ENCODE assay signal across 17 cellular contexts in genomic region chr5:119388619-119389190, GRCh38. TPM values are rescaled to one million over a fixed set of nuclear protein-coding genes. Genes with fewer than 3 reads are reported as not detected.
DNase-seq lines count a peak whose midpoint lies in the region; ATAC-seq and TF ChIP-seq lines count a peak whose summit lies in the region.
"Had no signal": no experiment of that assay in that cellular context is flagged by ENCODE, and none has a peak within 500 bp of the region (broad histone marks: within the 10 kb centered on the region; RNA-seq: fewer than 3 reads in every experiment).

No MANE protein-coding gene starts in this region.

- peak overlapping the region in 1 of 2 experiments; percentile 64; a peak in 1 of 4 replicates for H3K27ac ChIP-seq in SK-N-SH (ENCODE audit: low read depth in 2 of 2, low read length in 1 of 2)
- H3K27ac ChIP-seq in OCI-LY7 (ENCODE audit: low read depth, low read length, poor library complexity, severe bottlenecking) = peak overlapping the region; percentile 67
- H3K27ac ChIP-seq in smooth muscle cell (ENCODE audit: low read depth) = peak overlapping the region; percentile 72
- H3K27ac ChIP-seq: KMS-11, SJSA1 had no signal

- H3K9me3 Mint-ChIP-seq in effector memory CD8-positive, alpha-beta T cell = no peaks in the 10 kb centered on the region

- H4K20me1 ChIP-seq in SK-N-SH (ENCODE audit: insufficient read depth) (no peaks in the 10 kb centered on the region), OCI-LY7 (ENCODE audit: insufficient read depth, low read length) (no peaks in the 10 kb centered on the region), smooth muscle cell (ENCODE audit: low read depth) (peaks cover 79% of the 10 kb centered on the region)

- H3K4me1 Mint-ChIP-seq in effector memory CD8-positive, alpha-beta T cell (ENCODE audit: low read depth in 2 of 2) = peaks cover 58 to 67% of the 10 kb centered on the region in 2 donors

- no peak overlapping the region for H3K9ac ChIP-seq in SK-N-SH
- H3K9ac ChIP-seq in smooth muscle cell (ENCODE audit: low read depth) = no peak overlapping the region
- H3K9ac ChIP-seq: KMS-11 had no signal

- TF ChIP-seq CTCF in SK-N-SH (IDR thresholded peaks at IDR 0.05) = no peak
- TF ChIP-seq CTCF in OCI-LY7 (conservative IDR thresholded peaks at IDR 0.05; ENCODE audit: low read length) = no peak
- TF ChIP-seq CTCF in smooth muscle cell (IDR thresholded peaks at IDR 0.05; ENCODE audit: borderline replicate concordance, insufficient read depth, poor library complexity, severe bottlenecking) = no peak

- no peaks in the 10 kb centered on the region for H3K27me3 ChIP-seq in SK-N-SH (ENCODE audit: insufficient read depth)
- H3K27me3 ChIP-seq in smooth muscle cell (ENCODE audit: low read depth) = no peaks in the 10 kb centered on the region
- H3K27me3 ChIP-seq: SJSA1, suprapubic skin had no signal

- CTCF ChIA-PET in SK-N-SH (lab: Yijun Ruan, JAX) (interaction anchor here (1.6 kb wide), 1 partner anchor 23 kb away, joined by 9 read pairs; no protein-coding TSS in a partner anchor), OCI-LY7 (lab: Charles Lee; ENCODE audit: unreplicated experiment) (no interaction called here)

- H3K27me3 Mint-ChIP-seq in effector memory CD8-positive, alpha-beta T cell = no peaks in the 10 kb centered on the region

- no peak for TF ChIP-seq EP300 in SK-N-SH (IDR thresholded peaks at IDR 0.05; ENCODE audit: borderline replicate concordance in 1 of 2, low read depth in 1 of 2, low read length in 1 of 2)

- H3K4me3 ChIP-seq in SK-N-SH (ENCODE audit: low read depth in 2 of 2, low read length in 1 of 2) (no peak overlapping the region), OCI-LY7 (ENCODE audit: low read depth, low read length, poor library complexity, severe bottlenecking) (no peak overlapping the region), smooth muscle cell (no peak overlapping the region)
- H3K4me3 ChIP-seq: SJSA1, suprapubic skin had no signal

- TF ChIP-seq RAD21 in SK-N-SH (IDR thresholded peaks at IDR 0.05; ENCODE audit: low read length) = no peak

- H3F3A ChIP-seq in SK-N-SH (replicated peaks; ENCODE audit: insufficient read depth) = peaks cover 32% of the 10 kb centered on the region
- peaks cover 25% of the 10 kb centered on the region for H3F3A ChIP-seq in smooth muscle cell (ENCODE audit: low read depth)

- peaks cover 13 to 29% of the 10 kb centered on the region in 2 experiments for H3K4me1 ChIP-seq in SK-N-SH (ENCODE audit: control insufficient read depth in 1 of 2, insufficient read depth in 2 of 2, low read depth in 1 of 2, low read length in 1 of 2)
- H3K4me1 ChIP-seq in OCI-LY7 (ENCODE audit: insufficient read depth, low read length, poor library complexity, severe bottlenecking) = peaks cover 87% of the 10 kb centered on the region
- H3K4me1 ChIP-seq in smooth muscle cell (ENCODE audit: low read depth) = peaks cover 27% of the 10 kb centered on the region

- H2AFZ ChIP-seq in SK-N-SH (ENCODE audit: low read depth) (no peak overlapping the region), OCI-LY7 (ENCODE audit: low read length) (no peak overlapping the region), smooth muscle cell (ENCODE audit: low read depth) (no peak overlapping the region)

- no TSS peak for BruUV-seq in OCI-LY7 (replicated peaks; lab: Mats Ljungman, UMichigan)

- H3K27ac Mint-ChIP-seq in effector memory CD8-positive, alpha-beta T cell = peak overlapping the region; percentile 23 to 62

- POLR2A ChIA-PET in SK-N-SH (lab: Yijun Ruan, JAX) (no interaction called here), OCI-LY7 (lab: Charles Lee) (interaction anchor here (0.6 to 1.9 kb wide), 6 partner anchors 8 to 419 kb away, joined by 3 to 11 read pairs (median 4); no protein-coding TSS in a partner anchor)

- no peak overlapping the region for H3K4me3 Mint-ChIP-seq in effector memory CD8-positive, alpha-beta T cell

- H3K9me3 ChIP-seq in SK-N-SH (no peaks in the 10 kb centered on the region), OCI-LY7 (ENCODE audit: low read length) (no peaks in the 10 kb centered on the region), smooth muscle cell (replicated peaks; ENCODE audit: low read depth) (no peaks in the 10 kb centered on the region)
- H3K9me3 ChIP-seq: SJSA1, suprapubic skin had no signal

- 96% methylated on average over 5 of the region's 5 CpGs for WGBS in SK-N-SH (ENCODE audit: low lambda C conversion rate)
- WGBS in smooth muscle cell (ENCODE audit: low lambda C conversion rate) = 94% methylated on average over 5 of the region's 5 CpGs

- DNase-seq in SK-N-SH (no peak), OCI-LY7 (ENCODE audit: low spot score) (no peak), smooth muscle cell (lab: John Stamatoyannopoulos, UW; ENCODE audit: unreplicated experiment) (no peak), NK-92 (lab: John Stamatoyannopoulos, UW; ENCODE audit: unreplicated experiment) (no peak), NCI-H146 treated with DMSO at 0.1 percent for 48 hours (lab: John Stamatoyannopoulos, UW; ENCODE audit: unreplicated experiment) (no peak)
- DNase-seq in effector memory CD8-positive, alpha-beta T cell = no peak
- DNase-seq: 8988T; activated CD4-positive, alpha-beta T cell treated with anti-CD3 and anti-CD28 coated beads, Interleukin-2, amount 50 U/mL, for 4 hours; effector CD4-positive, alpha-beta T cell; NCI-H187 treated with DMSO at 0.1 percent for 48 hours; NK-92 treated with Interleukin-12 subunit alpha and Interleukin-12 subunit beta, amount 100 ng/mL, for 24 hours; retina had no signal

- no peaks in the 10 kb centered on the region for H3K9me2 ChIP-seq in SK-N-SH
- no peaks in the 10 kb centered on the region for H3K9me2 ChIP-seq in OCI-LY7 (ENCODE audit: insufficient read depth, low read length)

- H3K36me3 ChIP-seq in SK-N-SH (replicated peaks in 1 of 2; ENCODE audit: control insufficient read depth in 1 of 2, insufficient read depth in 2 of 2, low read length in 1 of 2) = no peaks in the 10 kb centered on the region
- H3K36me3 ChIP-seq in OCI-LY7 (ENCODE audit: insufficient read depth, low read length) = peaks cover 21% of the 10 kb centered on the region
- H3K36me3 ChIP-seq in smooth muscle cell (ENCODE audit: low read depth) = no peaks in the 10 kb centered on the region
- H3K36me3 ChIP-seq: suprapubic skin had no signal

- intact Hi-C loops in OCI-LY7 (cut with micrococcal nuclease; ENCODE audit: unreplicated experiment) = no loop called here

- no peak for ATAC-seq in SK-N-SH treated with all-trans-retinoic acid at 6 μM for 48 hours
- ATAC-seq in effector memory CD8-positive, alpha-beta T cell (replicated peaks) = no peak
- ATAC-seq in GM19463 (IDR thresholded peaks at IDR 0.05; ENCODE audit: unreplicated experiment) = no peak

- peaks cover 42% of the 10 kb centered on the region for H3K36me3 Mint-ChIP-seq in effector memory CD8-positive, alpha-beta T cell (ENCODE audit: insufficient read depth)

- H3K4me2 ChIP-seq in SK-N-SH = peak overlapping the region; percentile 63; the same call in 1 of the 2 replicates
- peak overlapping the region; percentile 62 for H3K4me2 ChIP-seq in OCI-LY7 (ENCODE audit: low read length)
- H3K4me2 ChIP-seq in smooth muscle cell = peak overlapping the region; percentile 79
- H3K4me2 ChIP-seq: KMS-11 had no signal

- peaks cover 25% of the 10 kb centered on the region for H3K79me2 ChIP-seq in SK-N-SH (ENCODE audit: insufficient read depth)
- peaks cover 84% of the 10 kb centered on the region for H3K79me2 ChIP-seq in OCI-LY7 (ENCODE audit: insufficient read depth, low read depth, low read length)
- H3K79me2 ChIP-seq in smooth muscle cell (ENCODE audit: low read depth) = peaks cover 80% of the 10 kb centered on the region

TF ChIP-seq in SK-N-SH, 30 proteins besides CTCF, POLR2A, EP300 and RAD21 (continues in another document):
- TF ChIP-seq IRF3 (IDR thresholded peaks at IDR 0.05; ENCODE audit: low read depth, low read length) (no peak), FOSL2 (IDR thresholded peaks at IDR 0.05; ENCODE audit: borderline replicate concordance, low read depth) (no peak), CHD2 (IDR thresholded peaks at IDR 0.05; ENCODE audit: low read length, partially characterized antibody) (no peak)

TF ChIP-seq in SK-N-SH treated with all-trans-retinoic acid at 6 μM for 48 hours, 23 proteins besides CTCF, POLR2A, EP300 and RAD21 (continues in another document):
- TF ChIP-seq ARNTL (CRISPR knock-in tag; IDR thresholded peaks at IDR 0.05; ENCODE audit: borderline replicate concordance, low read depth) (no peak), TSHZ2 (CRISPR knock-in tag; IDR thresholded peaks at IDR 0.05) (no peak), OSR1 (CRISPR knock-in tag; IDR thresholded peaks at IDR 0.05) (no peak)

RNA-seq across cellular contexts. Expression of gene TNFAIP8, which starts 32.9 kb away (rescaled TPM):
- polyA plus RNA-seq in SK-N-SH (2012; rRNA removed) = 28.3 and 31.3 TPM in 2 replicates
- 33.8 and 41.5 TPM in 2 replicates for polyA plus RNA-seq in SK-N-SH (2012; cell fraction: cytosol; rRNA removed)
- 11.7 and 15.5 TPM in 2 replicates for polyA plus RNA-seq in SK-N-SH (2012; cell fraction: nucleus; rRNA removed)
- total RNA-seq in OCI-LY7 (2014; rRNA removed; shearing (Covaris generic)) = 92.9 and 95.1 TPM in 2 replicates
- 75.4 and 94.5 TPM in 2 replicates for total RNA-seq in OCI-LY7 (2022)
- 81.2 and 85.1 TPM in 2 replicates for total RNA-seq in smooth muscle cell
- polyA plus RNA-seq in smooth muscle cell = 15.7 and 34.2 TPM in 2 replicates
